ENCODE assay signal across 10 cellular contexts in the genomic region with DNA sequence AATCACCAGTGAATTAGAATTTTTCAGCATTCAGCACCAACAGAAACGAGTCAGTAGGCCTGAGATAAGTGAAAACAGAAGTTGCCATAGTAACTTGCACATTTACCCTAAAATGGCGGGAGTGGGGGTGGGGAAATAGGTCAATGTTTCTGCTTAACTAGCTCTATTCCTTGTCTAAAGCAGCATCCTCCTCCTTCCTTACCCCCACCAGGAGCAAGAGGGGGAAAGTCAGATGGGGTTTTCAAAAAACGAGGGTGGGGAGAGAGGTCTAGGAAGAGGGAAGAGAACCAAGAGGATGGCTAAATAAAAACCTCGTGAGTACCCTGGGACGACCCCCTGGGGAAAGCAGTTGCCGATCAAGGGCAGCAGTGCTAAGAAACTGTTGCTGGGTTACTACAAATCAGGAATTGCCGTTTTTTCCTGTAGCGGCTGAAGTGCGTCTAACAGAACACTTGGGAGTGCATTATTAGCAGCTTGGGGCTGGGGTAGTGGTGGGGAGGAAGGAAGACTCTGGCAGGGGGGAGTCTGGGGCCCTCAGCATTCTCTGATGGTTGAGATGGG. TPM values are rescaled to one million over a fixed set of nuclear protein-coding genes. Genes with fewer than 3 reads are reported as not detected.
A peak's percentile ranks its signal among the peaks of the same experiment; 100 is the strongest.
DNase-seq lines count a peak whose midpoint lies in the region; TF ChIP-seq lines count a peak whose summit lies in the region.
"Had no signal": no experiment of that assay in that cellular context is flagged by ENCODE, and none has a peak within 500 bp of the region (broad histone marks: within the 10 kb centered on the region; RNA-seq: fewer than 3 reads in every experiment).

No MANE protein-coding gene starts in this region.

- H4K8ac ChIP-seq in mesenchymal stem cell (ENCODE audit: low read length), result no peak overlapping the region

- H2AFZ ChIP-seq in mesenchymal stem cell (ENCODE audit: low read depth, low read length), result no peak overlapping the region

- H2BK12ac ChIP-seq in mesenchymal stem cell (ENCODE audit: low read length in 2 of 2), result no peak overlapping the region

- H3K23ac ChIP-seq in mesenchymal stem cell (ENCODE audit: low read length in 2 of 2), result no peak overlapping the region

- no peak overlapping the region for H2BK5ac ChIP-seq in mesenchymal stem cell (ENCODE audit: low read depth, low read length, poor library complexity, severe bottlenecking)

- H3K36me3 Mint-ChIP-seq in osteocyte (ENCODE audit: unreplicated experiment), result peaks cover 34% of the 10 kb centered on the region

- peak; percentile 85 for DNase-seq in DMS53 (lab: John Stamatoyannopoulos, UW)
- peak; percentile 55 for DNase-seq in NCI-H187 treated with DMSO at 0.1 percent for 48 hours (lab: John Stamatoyannopoulos, UW)
- DNase-seq in brain microvascular endothelial cell, result peak; percentile 45
- no peak for DNase-seq in mesenchymal stem cell
- DNase-seq in osteocyte (ENCODE audit: extremely low spot score, unreplicated experiment), result no peak
- DNase-seq in testis, result no peak
- no peak for DNase-seq in MG63
- DNase-seq in OCI-M2 (lab: John Stamatoyannopoulos, UW; ENCODE audit: unreplicated experiment), result no peak
- DNase-seq: CD4-positive, alpha-beta memory T cell; stimulated activated naive B cell treated with anti-CD40 and anti-IgM and Interleukin-4, amounts not matched to agents 10 μg/mL and 1 μg/mL and 100 μg/mL, for 72 hours had no signal

- H3K79me1 ChIP-seq in mesenchymal stem cell (replicated peaks; ENCODE audit: low read length, poor library complexity, severe bottlenecking), result peaks cover 33% of the 10 kb centered on the region

- intact Hi-C loops in testis (cut with DNase I; ENCODE audit: low total_unique reads), result no loop called here

- no peak overlapping the region for H2AK5ac ChIP-seq in mesenchymal stem cell (ENCODE audit: low read length, severe bottlenecking)

- no peak overlapping the region for H2BK15ac ChIP-seq in mesenchymal stem cell (ENCODE audit: low read depth, poor library complexity, severe bottlenecking)

- H3K36me3 ChIP-seq in brain microvascular endothelial cell (replicated peaks) (peaks cover 11% of the 10 kb centered on the region), mesenchymal stem cell (ENCODE audit: control insufficient read depth in 1 of 2, insufficient read depth in 2 of 2, low read depth in 1 of 2, low read length in 2 of 2) (peaks cover 46 to 51% of the 10 kb centered on the region in 2 experiments), testis (ENCODE audit: low read depth, missing control alignments) (no peaks in the 10 kb centered on the region), MG63 (peaks cover 2% of the 10 kb centered on the region)

- no peaks in the 10 kb centered on the region for H3K27me3 Mint-ChIP-seq in osteocyte (ENCODE audit: unreplicated experiment)
- H3K27me3 Mint-ChIP-seq: CD4-positive, alpha-beta memory T cell; stimulated activated naive B cell treated with anti-CD40 and anti-IgM and Interleukin-4, amounts not matched to agents 10 μg/mL and 1 μg/mL and 100 μg/mL, for 72 hours had no signal

- peaks cover 7% of the 10 kb centered on the region for H3K4me1 Mint-ChIP-seq in osteocyte (ENCODE audit: unreplicated experiment)
- H3K4me1 Mint-ChIP-seq: CD4-positive, alpha-beta memory T cell had no signal

- no peak overlapping the region for H3K4me3 ChIP-seq in brain microvascular endothelial cell (ENCODE audit: low read depth, low read length)
- no peak overlapping the region for H3K4me3 ChIP-seq in mesenchymal stem cell (ENCODE audit: insufficient read depth in 1 of 2, low read depth in 1 of 2, low read length in 2 of 2)
- no peak overlapping the region for H3K4me3 ChIP-seq in testis
- H3K4me3 ChIP-seq in MG63, result no peak overlapping the region

- H3K27me3 ChIP-seq in brain microvascular endothelial cell (replicated peaks), result no peaks in the 10 kb centered on the region
- H3K27me3 ChIP-seq in mesenchymal stem cell (ENCODE audit: control insufficient read depth in 1 of 2, insufficient read depth in 1 of 2, low read length in 2 of 2), result no peaks in the 10 kb centered on the region
- no peaks in the 10 kb centered on the region for H3K27me3 ChIP-seq in testis
- H3K27me3 ChIP-seq in MG63, result no peaks in the 10 kb centered on the region

- H3K9me3 ChIP-seq in mesenchymal stem cell (ENCODE audit: control insufficient read depth, low read length) (no peaks in the 10 kb centered on the region), testis (no peaks in the 10 kb centered on the region), MG63 (no peaks in the 10 kb centered on the region)

- no peak overlapping the region for H3K4me3 Mint-ChIP-seq in osteocyte (ENCODE audit: unreplicated experiment)
- H3K4me3 Mint-ChIP-seq: CD4-positive, alpha-beta memory T cell; stimulated activated naive B cell treated with anti-CD40 and anti-IgM and Interleukin-4, amounts not matched to agents 10 μg/mL and 1 μg/mL and 100 μg/mL, for 72 hours had no signal

- no peak overlapping the region for H3K4me2 ChIP-seq in mesenchymal stem cell (ENCODE audit: low read length, poor library complexity, severe bottlenecking)

- 45% methylated on average over 7 of the region's 9 CpGs for WGBS in mesenchymal stem cell
- WGBS in testis, 2 donors, result 48 to 63% methylated on average over 9 of the region's 9 CpGs

- H3K9ac ChIP-seq in mesenchymal stem cell (ENCODE audit: low read length), result peak overlapping the region; percentile 71

- TF ChIP-seq CTCF in brain microvascular endothelial cell (IDR thresholded peaks at IDR 0.05; ENCODE audit: low read depth, low read length, missing control alignments) (no peak), osteocyte (IDR thresholded peaks at IDR 0.05) (no peak), testis (IDR thresholded peaks at IDR 0.05) (no peak)

- in situ Hi-C loops in brain microvascular endothelial cell (cut with HindIII; ENCODE audit: low pct_ligation_motif_present, low sequenced_read_pairs), result no loop called here

- TF ChIP-seq POLR2A in testis (IDR thresholded peaks at IDR 0.05), result no peak

- no peak overlapping the region for H3K14ac ChIP-seq in mesenchymal stem cell (ENCODE audit: low read length in 2 of 2)

- H3K9me3 Mint-ChIP-seq in osteocyte (ENCODE audit: unreplicated experiment), result no peaks in the 10 kb centered on the region
- H3K9me3 Mint-ChIP-seq: CD4-positive, alpha-beta memory T cell; stimulated activated naive B cell treated with anti-CD40 and anti-IgM and Interleukin-4, amounts not matched to agents 10 μg/mL and 1 μg/mL and 100 μg/mL, for 72 hours had no signal

- no peak overlapping the region for H3K18ac ChIP-seq in mesenchymal stem cell (ENCODE audit: low read depth in 1 of 2, low read length in 2 of 2)

- H3K27ac Mint-ChIP-seq in osteocyte (ENCODE audit: unreplicated experiment), result no peak overlapping the region

- H2BK120ac ChIP-seq in mesenchymal stem cell (ENCODE audit: low read depth, low read length), result no peak overlapping the region

- H3K27ac ChIP-seq in brain microvascular endothelial cell (no peak overlapping the region), mesenchymal stem cell (ENCODE audit: low read length, poor library complexity, severe bottlenecking) (no peak overlapping the region), testis (no peak overlapping the region)

- no peak overlapping the region for H3K4ac ChIP-seq in mesenchymal stem cell (ENCODE audit: low read depth in 1 of 2, low read length in 2 of 2)

- H3K4me1 ChIP-seq in mesenchymal stem cell (ENCODE audit: control insufficient read depth, insufficient read depth, low read depth, low read length) (peaks cover 4% of the 10 kb centered on the region), testis (peaks cover 13% of the 10 kb centered on the region)

- peak overlapping the region; percentile 27 for H4K91ac ChIP-seq in mesenchymal stem cell (ENCODE audit: low read length)

RNA-seq across cellular contexts. Expression of gene MNT, which starts 34.4 kb away (rescaled TPM):
- 21.1 TPM for polyA plus RNA-seq in mesenchymal stem cell (2013, experiment 1 of 2)
- 19.7 TPM for polyA plus RNA-seq in mesenchymal stem cell (2013, experiment 2 of 2)
- total RNA-seq in osteocyte (30.4 and 35.6 TPM in 2 replicates), testis (10 to 100 TPM; 46.3 to 67.7 TPM)
- polyA plus RNA-seq in testis (ENCODE audit: insufficient read depth, low read depth, low replicate concordance), result 27.9 TPM
- 0.07 and 1.4 TPM in 2 replicates for total RNA-seq in MG63 (2014; rRNA removed; shearing (Covaris generic); ENCODE audit: low replicate concordance)

Comparison
In these comparisons a context has a peak if more than half of its experiments do, and no peak if none do; other contexts are left out.
1. DNase-seq: peak in DMS53 (single experiment), NCI-H187 treated with DMSO at 0.1 percent for 48 hours (single experiment) and brain microvascular endothelial cell (single experiment); none in mesenchymal stem cell (single experiment), osteocyte (single experiment), testis (single experiment), MG63 (single experiment) and OCI-M2 (single experiment).
2. RNA of gene MNT, which starts 34.4 kb away (total RNA-seq): 46.3 to 67.7 TPM in testis and 30.4 to 35.6 TPM in osteocyte; 0.07 to 1.4 TPM in MG63; every median in the first group is over 10 times any median in the second.